Comparison of ENCODE assay signal across 24 cellular contexts in genomic region chr4:153137677-153138630, GRCh38.
DNase-seq lines count a peak whose midpoint lies in the region; ATAC-seq, FAIRE-seq and TF ChIP-seq lines count a peak whose summit lies in the region.
"Had no signal": no experiment of that assay in that cellular context is flagged by ENCODE, and none has a peak within 500 bp of the region (broad histone marks: within the 10 kb centered on the region; RNA-seq: fewer than 3 reads in every experiment).

No MANE protein-coding gene starts in this region.

- H3K9me1 ChIP-seq in K562 (ENCODE audit: control insufficient read depth, insufficient read depth, low read length), result no peaks in the 10 kb centered on the region

- no peaks in the 10 kb centered on the region for H3K79me2 ChIP-seq in GM23248 (ENCODE audit: insufficient read depth)
- no peaks in the 10 kb centered on the region for H3K79me2 ChIP-seq in K562 (ENCODE audit: control insufficient read depth, insufficient read depth, low read length)

- no peak overlapping the region for H3K4me3 Mint-ChIP-seq in nephron progenitor cell
- H3K4me3 Mint-ChIP-seq: activated naive CD8-positive, alpha-beta T cell; activated T-helper 17 cell treated with anti-CD3 and anti-CD28 coated beads, Interleukin-2, amount 50 U/mL, for 72 hours; T-cell had no signal

- H4K20me1 ChIP-seq in GM23248 (ENCODE audit: insufficient read depth), result no peaks in the 10 kb centered on the region
- H4K20me1 ChIP-seq in K562 (replicated peaks; ENCODE audit: control insufficient read depth, insufficient read depth, low read length), result no peaks in the 10 kb centered on the region

- POLR2A ChIA-PET in K562 (lab: Yijun Ruan, JAX), result interaction anchor here (0.7 kb wide), 1 partner anchor 608 kb away, joined by 5 read pairs; no protein-coding TSS in a partner anchor

- peaks cover 24% of the 10 kb centered on the region for H3K4me1 Mint-ChIP-seq in nephron progenitor cell

- WGBS in GM23248 (ENCODE audit: low coverage in 1 of 2, low lambda C conversion rate in 2 of 2, missing lambda C conversion rate in 2 of 2), 2 experiments, result 85 to 86% methylated on average over 8 of the region's 8 CpGs
- 12% methylated on average over 7 of the region's 8 CpGs for WGBS in K562 (ENCODE audit: insufficient coverage, low coverage, missing lambda C conversion rate)
- 81 to 92% methylated on average over 8 of the region's 8 CpGs for WGBS in sigmoid colon, 2 donors

- H3K9me3 Mint-ChIP-seq in nephron progenitor cell, result no peaks in the 10 kb centered on the region
- H3K9me3 Mint-ChIP-seq: activated T-helper 17 cell treated with anti-CD3 and anti-CD28 coated beads, Interleukin-2, amount 50 U/mL, for 72 hours; T-cell had no signal

- peak overlapping the region; percentile 78 for H3K27ac Mint-ChIP-seq in nephron progenitor cell
- H3K27ac Mint-ChIP-seq: activated naive CD8-positive, alpha-beta T cell; activated T-helper 17 cell treated with anti-CD3 and anti-CD28 coated beads, Interleukin-2, amount 50 U/mL, for 72 hours; T-cell had no signal

- in situ Hi-C loops in GM23248 (cut with MboI) (no loop called here), K562 (cut with MboI) (no loop called here)

- peak overlapping the region; percentile 19 for H3K4me2 ChIP-seq in GM23248 (ENCODE audit: unreplicated experiment)
- H3K4me2 ChIP-seq in K562 (ENCODE audit: insufficient read depth, low read length), result peak overlapping the region; percentile 50; the same call in 1 of the 2 replicates

- peaks cover 14% of the 10 kb centered on the region for H3F3A ChIP-seq in GM23248 (ENCODE audit: insufficient read depth)

- peaks cover 19% of the 10 kb centered on the region for H3K4me1 ChIP-seq in GM23248 (ENCODE audit: insufficient read depth)
- peaks cover 5 to 15% of the 10 kb centered on the region in 2 experiments; a peak in 3 of 5 replicates for H3K4me1 ChIP-seq in K562 (replicated peaks in 1 of 2; ENCODE audit: control insufficient read depth in 2 of 2, insufficient read depth in 2 of 2, low read length in 2 of 2)
- H3K4me1 ChIP-seq in sigmoid colon, result peaks cover 0 to 12% (median 6%) of the 10 kb centered on the region in 4 donors

- peak; percentile 81 for ATAC-seq in K562
- ATAC-seq: activated T-helper 17 cell treated with anti-CD3 and anti-CD28 coated beads, Interleukin-2, amount 50 U/mL, for 72 hours; stimulated activated naive CD8-positive, alpha-beta T cell treated with anti-CD3 and anti-CD28 coated beads, Interleukin-15, Interleukin-2, amounts not matched to agents 100 U/mL and 50 U/mL, for 24 hours; T-cell had no signal

- intact Hi-C loops in K562 (cut with micrococcal nuclease) (no loop called here), sigmoid colon (cut with DNase I) (no loop called here)

- DNase-seq in GM23248 (no peak), OCI-M2 (lab: John Stamatoyannopoulos, UW; ENCODE audit: unreplicated experiment) (peak; percentile 22), K562 (ENCODE audit: extremely low read depth in 1 of 4, low spot score in 3 of 4) (peak; percentile 47 to 80 (median 56)), nephron progenitor cell (peak; percentile 22), NK-92 (lab: John Stamatoyannopoulos, UW; ENCODE audit: unreplicated experiment) (no peak), hepatic stellate cell (ENCODE audit: low spot score) (no peak), NCI-H2196 treated with DMSO at 0.1 percent for 48 hours (lab: John Stamatoyannopoulos, UW; ENCODE audit: unreplicated experiment) (no peak), sigmoid colon (no peak)
- DNase-seq: activated CD4-positive, alpha-beta T cell treated with anti-CD3 and anti-CD28 coated beads, Interleukin-2, amount 50 U/mL, for 1 hour; effector CD8-positive, alpha-beta T cell; GOT3; retina; SHP77; stimulated activated CD4-positive, alpha-beta T cell treated with anti-CD3 and anti-CD28 coated beads, Interleukin-12 subunit alpha, Interleukin-12 subunit beta, amount 100 ng/mL, for 4 hours; stimulated activated CD4-positive, alpha-beta T cell treated with anti-CD3 and anti-CD28 coated beads, Interleukin-4, amount 100 ng/mL, for 4 hours; stimulated activated naive CD8-positive, alpha-beta T cell treated with anti-CD3 and anti-CD28 coated beads, Interleukin-15, Interleukin-2, amounts not matched to agents 100 U/mL and 50 U/mL, for 24 hours; T-cell had no signal

- H3K36me3 ChIP-seq in GM23248 (ENCODE audit: low read depth) (no peaks in the 10 kb centered on the region), K562 (ENCODE audit: control insufficient read depth, insufficient read depth, low read length) (no peaks in the 10 kb centered on the region), sigmoid colon (no peaks in the 10 kb centered on the region)
- H3K36me3 ChIP-seq: esophagus muscularis mucosa, tibial artery had no signal

- TF ChIP-seq CTCF in K562 (IDR thresholded peaks at IDR 0.05 in 2 of 3, conservative IDR thresholded peaks at IDR 0.05 in 1 of 3; ENCODE audit: insufficient read depth in 2 of 3, low read depth in 1 of 3, low read length in 3 of 3), result no peak
- no peak for TF ChIP-seq CTCF in nephron progenitor cell (IDR thresholded peaks at IDR 0.05)
- no peak for TF ChIP-seq CTCF in sigmoid colon (IDR thresholded peaks at IDR 0.05)

- H3K36me3 Mint-ChIP-seq in nephron progenitor cell (ENCODE audit: low read depth), result no peaks in the 10 kb centered on the region
- H3K36me3 Mint-ChIP-seq: activated naive CD8-positive, alpha-beta T cell; T-cell had no signal

- no peaks in the 10 kb centered on the region for H3K27me3 ChIP-seq in GM23248 (replicated peaks; ENCODE audit: insufficient read depth)
- peaks cover 0 to 9% of the 10 kb centered on the region in 2 experiments; a peak in 1 of 5 replicates for H3K27me3 ChIP-seq in K562 (ENCODE audit: control insufficient read depth in 2 of 2, insufficient read depth in 2 of 2, low read length in 2 of 2)
- H3K27me3 ChIP-seq in sigmoid colon, result no peaks in the 10 kb centered on the region
- H3K27me3 ChIP-seq: esophagus muscularis mucosa, tibial artery had no signal

- CTCF ChIA-PET in K562 (lab: Yijun Ruan, JAX; ENCODE audit: low intra/inter-chr PET ratio), result no interaction called here

- H3K27ac ChIP-seq in GM23248 (no peak overlapping the region; the same call in 1 of the 2 replicates), K562 (ENCODE audit: extremely low read depth, low read depth, low read length) (no peak overlapping the region), sigmoid colon (no peak overlapping the region)
- H3K27ac ChIP-seq: esophagus muscularis mucosa, tibial artery had no signal

- H3K4me3 ChIP-seq in GM23248, result no peak overlapping the region
- H3K4me3 ChIP-seq in K562, result no peak overlapping the region
- H3K4me3 ChIP-seq in sigmoid colon, result no peak overlapping the region
- H3K4me3 ChIP-seq: esophagus muscularis mucosa, lung, tibial artery had no signal

- no peak for TF ChIP-seq POLR2A in K562 (conservative IDR thresholded peaks at IDR 0.05)
- no peak for TF ChIP-seq POLR2A in sigmoid colon (IDR thresholded peaks at IDR 0.05)

- H2AFZ ChIP-seq in GM23248 (no peak overlapping the region), K562 (ENCODE audit: low read depth, low read length) (no peak overlapping the region)

- TF ChIP-seq RAD21 in K562 (CRISPR knock-in tag; conservative IDR thresholded peaks at IDR 0.05 in 1 of 2, IDR thresholded peaks at IDR 0.05 in 1 of 2), result no peak

- TF ChIP-seq EP300 in K562 (IDR thresholded peaks at IDR 0.05; ENCODE audit: low read length), result peak; percentile 86
- TF ChIP-seq EP300 in sigmoid colon (IDR thresholded peaks at IDR 0.05), result no peak

- H3K9ac ChIP-seq in GM23248, result no peak overlapping the region
- H3K9ac ChIP-seq in K562 (ENCODE audit: insufficient read depth in 1 of 2, low read depth in 2 of 2, low read length in 2 of 2), result no peak overlapping the region

- FAIRE-seq in K562 (lab: Jason Lieb, UNC), result peak; percentile 88
- FAIRE-seq: GM12891, TTC549 had no signal

- no peaks in the 10 kb centered on the region for H3K9me2 ChIP-seq in GM23248 (ENCODE audit: insufficient read depth)

- no TSS peak for BruUV-seq in K562 (replicated peaks; lab: Mats Ljungman, UMichigan)

- H3K27me3 Mint-ChIP-seq in nephron progenitor cell (ENCODE audit: low read depth, poor library complexity), result peaks cover 10% of the 10 kb centered on the region

- H3K9me3 ChIP-seq in GM23248 (ENCODE audit: low read depth), result no peaks in the 10 kb centered on the region
- no peaks in the 10 kb centered on the region for H3K9me3 ChIP-seq in K562 (replicated peaks; ENCODE audit: control insufficient read depth, insufficient read depth, low read depth, low read length)
- no peaks in the 10 kb centered on the region for H3K9me3 ChIP-seq in sigmoid colon
- H3K9me3 ChIP-seq: esophagus muscularis mucosa, tibial artery had no signal

TF ChIP-seq in K562, 482 proteins besides CTCF, POLR2A, EP300 and RAD21 (continues in another document):
- 0 out of 2 replicates have a peak, but pooled peaks have one; percentile 28 for TF ChIP-seq CTBP1 (IDR thresholded peaks at IDR 0.05; ENCODE audit: borderline replicate concordance)
- TF ChIP-seq HMGXB4 (CRISPR knock-in tag; IDR thresholded peaks at IDR 0.05), result no peak
- no peak for TF ChIP-seq DIDO1 (tag; IDR thresholded peaks at IDR 0.05; ENCODE audit: low read depth)
- TF ChIP-seq VEZF1 (CRISPR knock-in tag; IDR thresholded peaks at IDR 0.05), result peak; percentile 41; the same call in 1 of the 2 replicates
- TF ChIP-seq TEAD4 (IDR thresholded peaks at IDR 0.05; ENCODE audit: low read length), result peak; percentile 90
- TF ChIP-seq TEAD4 (CRISPR knock-in tag; IDR thresholded peaks at IDR 0.05; ENCODE audit: borderline replicate concordance), result no peak

Comparison
In these comparisons a context has a peak if more than half of its experiments do, and no peak if none do; other contexts are left out.
1. DNase-seq: peak in OCI-M2 (single experiment), K562 (4 of 4) and nephron progenitor cell (single experiment); none in GM23248 (single experiment), NK-92 (single experiment), hepatic stellate cell (single experiment), NCI-H2196 treated with DMSO at 0.1 percent for 48 hours (single experiment) and sigmoid colon (single experiment).